Comparison of ENCODE assay signal across 9 cellular contexts in the genomic region with DNA sequence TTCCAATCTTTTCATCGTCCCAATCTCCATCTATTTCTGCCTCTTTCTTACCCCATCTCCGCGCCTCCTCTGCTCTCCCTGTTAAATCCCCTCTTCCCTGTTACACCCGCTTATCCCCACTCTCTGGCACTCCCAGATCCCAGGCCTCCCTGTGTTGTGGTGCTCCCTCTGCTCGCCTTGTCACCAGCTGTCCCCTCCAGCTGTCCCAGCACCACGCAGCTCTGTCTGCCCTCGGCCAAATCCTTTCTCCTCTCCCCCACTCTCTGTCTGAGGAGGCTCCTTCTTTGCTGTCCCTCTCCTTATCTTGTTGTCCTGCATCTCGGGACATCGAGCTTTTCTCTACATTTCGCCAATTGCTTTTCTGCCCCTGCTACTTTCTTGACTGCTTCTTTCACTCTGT. TPM values are rescaled to one million over a fixed set of nuclear protein-coding genes. Genes with fewer than 3 reads are reported as not detected.
DNase-seq lines count a peak whose midpoint lies in the region; ATAC-seq, FAIRE-seq and TF ChIP-seq lines count a peak whose summit lies in the region.
"Had no signal": no experiment of that assay in that cellular context is flagged by ENCODE, and none has a peak within 500 bp of the region (broad histone marks: within the 10 kb centered on the region; RNA-seq: fewer than 3 reads in every experiment).

No MANE protein-coding gene starts in this region.

- peak overlapping the region in 1 of 2 donors; percentile 94 for H3K9ac ChIP-seq in kidney (ENCODE audit: low read length in 2 of 2)

- no peaks in the 10 kb centered on the region for H3K27me3 ChIP-seq in thyroid gland

- peak overlapping the region; percentile 93 for H3K27ac Mint-ChIP-seq in activated naive CD4-positive, alpha-beta T cell treated with anti-CD3 and anti-CD28 coated beads, Interleukin-2, amount 10 ng/mL, durations not matched to agents 7 days and 5 days
- H3K27ac Mint-ChIP-seq in activated T-helper 1 cell treated with anti-CD3 and anti-CD28 coated beads, Interleukin-12 subunit alpha, Interleukin-12 subunit beta, Interleukin-2, Interleukin-4 antibody, amounts not matched to agents 30 ng/mL and 10 ng/mL and 1 ng/mL, durations not matched to agents 14 hours and 24 hours and 36 hours, result peak overlapping the region; percentile 95

- no peaks in the 10 kb centered on the region for H3K27me3 Mint-ChIP-seq in activated naive CD4-positive, alpha-beta T cell treated with anti-CD3 and anti-CD28 coated beads, Interleukin-2, amount 10 ng/mL, durations not matched to agents 7 days and 5 days
- H3K27me3 Mint-ChIP-seq in activated T-helper 1 cell treated with anti-CD3 and anti-CD28 coated beads, Interleukin-12 subunit alpha, Interleukin-12 subunit beta, Interleukin-2, Interleukin-4 antibody, amounts not matched to agents 30 ng/mL and 10 ng/mL and 1 ng/mL, durations not matched to agents 14 hours and 24 hours and 36 hours (ENCODE audit: insufficient read depth), result no peaks in the 10 kb centered on the region

- FAIRE-seq in kidney (lab: Jason Lieb, UNC), result no peak
- FAIRE-seq: GM18507 had no signal

- TF ChIP-seq POLR2A in thyroid gland (IDR thresholded peaks at IDR 0.05), result no peak

- H3K36me3 ChIP-seq in kidney (ENCODE audit: control insufficient read depth in 1 of 2, insufficient read depth in 2 of 2, low read length in 2 of 2) (peaks cover 0 to 4% of the 10 kb centered on the region in 2 donors), thyroid gland (no peaks in the 10 kb centered on the region)

- no peak for ATAC-seq in HG03378 (IDR thresholded peaks at IDR 0.05; ENCODE audit: unreplicated experiment)

- CTCF ChIA-PET in activated naive CD4-positive, alpha-beta T cell treated with anti-CD3 and anti-CD28 coated beads, Interleukin-2, amount 10 ng/mL, durations not matched to agents 7 days and 5 days (lab: Charles Lee), result interaction anchor here (0.9 kb wide), 1 partner anchor 108 kb away, joined by 3 read pairs; no protein-coding TSS in a partner anchor

- H3K4me3 ChIP-seq in kidney (ENCODE audit: low read length in 2 of 2) (peak overlapping the region; percentile 89 to 94), thyroid gland (replicated peaks in 1 of 3) (peak overlapping the region in 2 of 3 donors; percentile 48 to 100)

- H3K4me1 ChIP-seq in kidney (ENCODE audit: control insufficient read depth in 1 of 2, insufficient read depth in 1 of 2, low read depth in 1 of 2, low read length in 2 of 2), result peaks cover 8 to 9% of the 10 kb centered on the region in 2 donors
- H3K4me1 ChIP-seq in thyroid gland, result peaks cover 12 to 14% of the 10 kb centered on the region in 2 donors

- WGBS in thyroid gland, 2 donors, result 34 to 35% methylated on average over 10 of the region's 10 CpGs

- H3K4me3 Mint-ChIP-seq in activated naive CD4-positive, alpha-beta T cell treated with anti-CD3 and anti-CD28 coated beads, Interleukin-2, amount 10 ng/mL, durations not matched to agents 7 days and 5 days, result peak overlapping the region; percentile 85
- H3K4me3 Mint-ChIP-seq in activated T-helper 1 cell treated with anti-CD3 and anti-CD28 coated beads, Interleukin-12 subunit alpha, Interleukin-12 subunit beta, Interleukin-2, Interleukin-4 antibody, amounts not matched to agents 30 ng/mL and 10 ng/mL and 1 ng/mL, durations not matched to agents 14 hours and 24 hours and 36 hours, result peak overlapping the region; percentile 92

- TF ChIP-seq CTCF in kidney (IDR thresholded peaks at IDR 0.05; ENCODE audit: borderline replicate concordance, extremely low read depth, insufficient read depth) (no peak), thyroid gland (IDR thresholded peaks at IDR 0.05) (no peak)

- H3K9me3 ChIP-seq in kidney (ENCODE audit: control insufficient read depth in 1 of 2, low read length in 2 of 2) (no peaks in the 10 kb centered on the region), thyroid gland (no peaks in the 10 kb centered on the region)

- intact Hi-C loops in activated T-helper 1 cell treated with anti-CD3 and anti-CD28 coated beads, Interleukin-12 subunit alpha, Interleukin-12 subunit beta, Interleukin-2, Interleukin-4 antibody, amounts not matched to agents 30 ng/mL and 10 ng/mL and 1 ng/mL, durations not matched to agents 14 hours and 24 hours and 36 hours (cut with micrococcal nuclease), result loop anchor here (2.0 to 10.0 kb wide), 7 partner anchors 179 to 963 kb away; partner anchors contain the start of genes MYADM, ZNF600, ZNF616 and ZNF761
- intact Hi-C loops in kidney (cut with DNase I), result no loop called here
- intact Hi-C loops in thyroid gland (cut with DNase I), result no loop called here

- DNase-seq in activated naive CD4-positive, alpha-beta T cell treated with anti-CD3 and anti-CD28 coated beads, Interleukin-2, amount 10 ng/mL, durations not matched to agents 7 days and 5 days, result no peak
- no peak for DNase-seq in activated naive CD4-positive, alpha-beta T cell treated with anti-CD3 and anti-CD28 coated beads, Interleukin-2, amount 50 U/mL, for 16 hours
- DNase-seq in activated T-helper 1 cell treated with anti-CD3 and anti-CD28 coated beads, Interleukin-12 subunit alpha, Interleukin-12 subunit beta, Interleukin-2, Interleukin-4 antibody, amounts not matched to agents 30 ng/mL and 10 ng/mL and 1 ng/mL, durations not matched to agents 14 hours and 24 hours and 36 hours (ENCODE audit: low spot score), result no peak
- DNase-seq in kidney, result no peak
- DNase-seq in thyroid gland, result no peak
- DNase-seq in germinal center (ENCODE audit: low spot score), result no peak
- no peak for DNase-seq in activated CD8-positive, alpha-beta memory T cell treated with anti-CD3 and anti-CD28 coated beads, Interleukin-2, amount 50 U/mL, for 48 hours

- peaks cover 42% of the 10 kb centered on the region for H3K9me3 Mint-ChIP-seq in activated naive CD4-positive, alpha-beta T cell treated with anti-CD3 and anti-CD28 coated beads, Interleukin-2, amount 10 ng/mL, durations not matched to agents 7 days and 5 days
- peaks cover 14% of the 10 kb centered on the region for H3K9me3 Mint-ChIP-seq in activated T-helper 1 cell treated with anti-CD3 and anti-CD28 coated beads, Interleukin-12 subunit alpha, Interleukin-12 subunit beta, Interleukin-2, Interleukin-4 antibody, amounts not matched to agents 30 ng/mL and 10 ng/mL and 1 ng/mL, durations not matched to agents 14 hours and 24 hours and 36 hours

- H3K27ac ChIP-seq in kidney (ENCODE audit: low read depth in 2 of 2, low read length in 2 of 2), result no peak overlapping the region
- peak overlapping the region in 2 of 3 donors; percentile 63 to 64 for H3K27ac ChIP-seq in thyroid gland

- peaks cover 34% of the 10 kb centered on the region for H3K4me1 Mint-ChIP-seq in activated naive CD4-positive, alpha-beta T cell treated with anti-CD3 and anti-CD28 coated beads, Interleukin-2, amount 10 ng/mL, durations not matched to agents 7 days and 5 days
- H3K4me1 Mint-ChIP-seq in activated T-helper 1 cell treated with anti-CD3 and anti-CD28 coated beads, Interleukin-12 subunit alpha, Interleukin-12 subunit beta, Interleukin-2, Interleukin-4 antibody, amounts not matched to agents 30 ng/mL and 10 ng/mL and 1 ng/mL, durations not matched to agents 14 hours and 24 hours and 36 hours (ENCODE audit: low read depth), result peaks cover 23% of the 10 kb centered on the region

- H3K36me3 Mint-ChIP-seq in activated naive CD4-positive, alpha-beta T cell treated with anti-CD3 and anti-CD28 coated beads, Interleukin-2, amount 10 ng/mL, durations not matched to agents 7 days and 5 days, result peaks cover 47% of the 10 kb centered on the region
- H3K36me3 Mint-ChIP-seq in activated T-helper 1 cell treated with anti-CD3 and anti-CD28 coated beads, Interleukin-12 subunit alpha, Interleukin-12 subunit beta, Interleukin-2, Interleukin-4 antibody, amounts not matched to agents 30 ng/mL and 10 ng/mL and 1 ng/mL, durations not matched to agents 14 hours and 24 hours and 36 hours (ENCODE audit: low read depth), result peaks cover 35% of the 10 kb centered on the region

RNA-seq across cellular contexts. Expression of gene ZNF160, which starts 1.0 kb away (rescaled TPM):
- total RNA-seq in activated T-helper 1 cell treated with anti-CD3 and anti-CD28 coated beads, Interleukin-12 subunit alpha, Interleukin-12 subunit beta, Interleukin-2, Interleukin-4 antibody, amounts not matched to agents 30 ng/mL and 10 ng/mL and 1 ng/mL, durations not matched to agents 14 hours and 24 hours and 36 hours, result 26.0 and 27.8 TPM in 2 replicates
- total RNA-seq in kidney, result 38.2 TPM
- 9.5 TPM for polyA plus RNA-seq in kidney (ENCODE audit: insufficient read depth, low read depth, low replicate concordance)
- total RNA-seq in thyroid gland, result 100 to 1,000 TPM in 1 of 4 donors, 10 to 100 TPM in 3; 61.0 to 109 (median 81.4) TPM

RNA-seq across cellular contexts. Expression of gene ZNF415, which starts 30.5 kb away (rescaled TPM):
- total RNA-seq in activated T-helper 1 cell treated with anti-CD3 and anti-CD28 coated beads, Interleukin-12 subunit alpha, Interleukin-12 subunit beta, Interleukin-2, Interleukin-4 antibody, amounts not matched to agents 30 ng/mL and 10 ng/mL and 1 ng/mL, durations not matched to agents 14 hours and 24 hours and 36 hours, result 0.20 and 0.21 TPM in 2 replicates
- total RNA-seq in kidney, result 12.0 TPM
- polyA plus RNA-seq in kidney (ENCODE audit: insufficient read depth, low read depth, low replicate concordance), result 8.8 TPM
- 10 to 100 TPM; 14.5 to 37.6 (median 18.9) TPM for total RNA-seq in thyroid gland

RNA-seq across cellular contexts. Expression of gene ZNF347, which starts 56.7 kb away (rescaled TPM):
- 6.5 and 7.3 TPM in 2 replicates for total RNA-seq in activated T-helper 1 cell treated with anti-CD3 and anti-CD28 coated beads, Interleukin-12 subunit alpha, Interleukin-12 subunit beta, Interleukin-2, Interleukin-4 antibody, amounts not matched to agents 30 ng/mL and 10 ng/mL and 1 ng/mL, durations not matched to agents 14 hours and 24 hours and 36 hours
- total RNA-seq in kidney (17.6 TPM), thyroid gland (10 to 100 TPM; 13.1 to 27.7 (median 19.9) TPM)
- 2.3 TPM for polyA plus RNA-seq in kidney (ENCODE audit: insufficient read depth, low read depth, low replicate concordance)

RNA-seq across cellular contexts. Expression of gene ERVV-2, which starts 57.6 kb away (rescaled TPM):
- not detected in 2 replicates for total RNA-seq in activated T-helper 1 cell treated with anti-CD3 and anti-CD28 coated beads, Interleukin-12 subunit alpha, Interleukin-12 subunit beta, Interleukin-2, Interleukin-4 antibody, amounts not matched to agents 30 ng/mL and 10 ng/mL and 1 ng/mL, durations not matched to agents 14 hours and 24 hours and 36 hours
- total RNA-seq in kidney (not detected), thyroid gland (under 1 TPM in 1 of 4 donors, not detected in 3; 0.40 TPM)
- not detected for polyA plus RNA-seq in kidney (ENCODE audit: insufficient read depth, low read depth, low replicate concordance)

Comparison
In these comparisons a context has a peak if more than half of its experiments do, and no peak if none do; other contexts are left out.
1. H3K27ac ChIP-seq: peak in thyroid gland (2 of 3); none in kidney (0 of 2).
2. RNA of gene ZNF415, which starts 30.5 kb away (total RNA-seq): 14.5 to 37.6 TPM in thyroid gland and 12.0 TPM in kidney (single experiment); 0.20 to 0.21 TPM in activated T-helper 1 cell treated with anti-CD3 and anti-CD28 coated beads, Interleukin-12 subunit alpha, Interleukin-12 subunit beta, Interleukin-2, Interleukin-4 antibody, amounts not matched to agents 30 ng/mL and 10 ng/mL and 1 ng/mL, durations not matched to agents 14 hours and 24 hours and 36 hours; every median in the first group is over 10 times any median in the second.